24 cellular contexts compared by ENCODE assay signal in genomic region chr21:29568020-29568419, GRCh38.
A peak's percentile ranks its signal among the peaks of the same experiment; 100 is the strongest.
DNase-seq lines count a peak whose midpoint lies in the region; ATAC-seq, FAIRE-seq and TF ChIP-seq lines count a peak whose summit lies in the region.
"Had no signal": no experiment of that assay in that cellular context is flagged by ENCODE, and none has a peak within 500 bp of the region (broad histone marks: within the 10 kb centered on the region; RNA-seq: fewer than 3 reads in every experiment).

No MANE protein-coding gene starts in this region.

- H2AFZ ChIP-seq in K562 (ENCODE audit: low read depth, low read length) (no peak overlapping the region), neural cell (ENCODE audit: low read depth, low read length) (no peak overlapping the region)
- H2AFZ ChIP-seq: GM23338 had no signal

- no peaks in the 10 kb centered on the region for H3K27me3 ChIP-seq in K562 (ENCODE audit: control insufficient read depth in 2 of 2, insufficient read depth in 2 of 2, low read length in 2 of 2)
- no peaks in the 10 kb centered on the region for H3K27me3 ChIP-seq in neural cell (ENCODE audit: insufficient read depth, low read depth, low read length)
- H3K27me3 ChIP-seq: BE2C; BLaER1 treated with 17β-estradiol and CSF1 and Interleukin-3, amounts not matched to agents 10 nM and 100 nM had no signal

- H3K36me3 ChIP-seq in K562 (ENCODE audit: control insufficient read depth, insufficient read depth, low read length) (no peaks in the 10 kb centered on the region), neural cell (ENCODE audit: insufficient read depth, low read length) (no peaks in the 10 kb centered on the region)
- H3K36me3 ChIP-seq: BE2C; BLaER1 treated with 17β-estradiol and CSF1 and Interleukin-3, amounts not matched to agents 10 nM and 100 nM had no signal

- H4K20me1 ChIP-seq in K562 (replicated peaks; ENCODE audit: control insufficient read depth, insufficient read depth, low read length) (no peaks in the 10 kb centered on the region), neural cell (ENCODE audit: insufficient read depth) (no peaks in the 10 kb centered on the region)
- H4K20me1 ChIP-seq: BLaER1 treated with 17β-estradiol and CSF1 and Interleukin-3, amounts not matched to agents 10 nM and 100 nM had no signal

- in situ Hi-C loops in K562 (cut with MboI) = no loop called here

- TF ChIP-seq RAD21 in K562 (CRISPR knock-in tag; conservative IDR thresholded peaks at IDR 0.05 in 1 of 2, IDR thresholded peaks at IDR 0.05 in 1 of 2) (no peak), neural cell (conservative IDR thresholded peaks at IDR 0.05) (no peak)

- H3K9me3 ChIP-seq in K562 (replicated peaks; ENCODE audit: control insufficient read depth, insufficient read depth, low read depth, low read length) = no peaks in the 10 kb centered on the region
- H3K9me3 ChIP-seq in neural cell (ENCODE audit: low read length) = no peaks in the 10 kb centered on the region
- H3K9me3 ChIP-seq: A549; BE2C; BLaER1 treated with 17β-estradiol and CSF1 and Interleukin-3, amounts not matched to agents 10 nM and 100 nM had no signal

- H3K4me1 ChIP-seq in K562 (replicated peaks in 1 of 2; ENCODE audit: control insufficient read depth in 2 of 2, insufficient read depth in 2 of 2, low read length in 2 of 2) = no peaks in the 10 kb centered on the region
- H3K4me1 ChIP-seq: A549; BE2C; BLaER1 treated with 17β-estradiol and CSF1 and Interleukin-3, amounts not matched to agents 10 nM and 100 nM had no signal

- H3K4me2 ChIP-seq in K562 (ENCODE audit: insufficient read depth, low read length) (no peak overlapping the region), neural cell (ENCODE audit: low read length) (no peak overlapping the region)
- H3K4me2 ChIP-seq: A549; BLaER1 treated with 17β-estradiol and CSF1 and Interleukin-3, amounts not matched to agents 10 nM and 100 nM; GM23338 had no signal

- H3K9me2 ChIP-seq in neural cell (ENCODE audit: insufficient read depth, low read length) = no peaks in the 10 kb centered on the region

- POLR2A ChIA-PET in K562 (lab: Yijun Ruan, JAX) = no interaction called here

- H3K27ac ChIP-seq in K562 (ENCODE audit: extremely low read depth, low read depth, low read length) = no peak overlapping the region
- H3K27ac ChIP-seq in neural cell (ENCODE audit: low read length) = no peak overlapping the region
- H3K27ac ChIP-seq: A549; BLaER1 treated with 17β-estradiol and CSF1 and Interleukin-3, amounts not matched to agents 10 nM and 100 nM had no signal

- no peak overlapping the region for H3K9ac ChIP-seq in K562 (ENCODE audit: insufficient read depth in 1 of 2, low read depth in 2 of 2, low read length in 2 of 2)
- no peak overlapping the region for H3K9ac ChIP-seq in neural cell (ENCODE audit: low read length)
- H3K9ac ChIP-seq: BLaER1 treated with 17β-estradiol and CSF1 and Interleukin-3, amounts not matched to agents 10 nM and 100 nM had no signal

- no peaks in the 10 kb centered on the region for H3K9me1 ChIP-seq in K562 (ENCODE audit: control insufficient read depth, insufficient read depth, low read length)

- DNase-seq in NOMO-1 treated with DMSO at 0.1 percent for 48 hours (lab: John Stamatoyannopoulos, UW; ENCODE audit: unreplicated experiment) = peak; percentile 13
- DNase-seq in NOMO-1 treated with dmso at 0.1 percent for 144 hours (lab: John Stamatoyannopoulos, UW; ENCODE audit: unreplicated experiment) = no peak
- no peak for DNase-seq in K562 (ENCODE audit: extremely low read depth in 1 of 4, low spot score in 3 of 4)
- DNase-seq in T-helper 2 cell = no peak
- no peak for DNase-seq in putamen (ENCODE audit: low spot score)
- DNase-seq in left ventricle myocardium superior = no peak
- DNase-seq: 8988T; ACHN; AML-193; BE2C; CD4-positive, alpha-beta T cell; CD8-positive, alpha-beta memory T cell; DMS 273 treated with DMSO at 0.1 percent for 48 hours; DMS79; EL; GDM1; H9 had no signal

- TF ChIP-seq CTCF in K562 (IDR thresholded peaks at IDR 0.05 in 2 of 3, conservative IDR thresholded peaks at IDR 0.05 in 1 of 3; ENCODE audit: insufficient read depth in 2 of 3, low read depth in 1 of 3, low read length in 3 of 3) = no peak
- no peak for TF ChIP-seq CTCF in neural cell (IDR thresholded peaks at IDR 0.05; ENCODE audit: poor library complexity, severe bottlenecking)

- no peaks in the 10 kb centered on the region for H3K79me2 ChIP-seq in K562 (ENCODE audit: control insufficient read depth, insufficient read depth, low read length)
- H3K79me2 ChIP-seq in neural cell (replicated peaks; ENCODE audit: insufficient read depth, low read length) = no peaks in the 10 kb centered on the region

- no peak for TF ChIP-seq EP300 in K562 (IDR thresholded peaks at IDR 0.05; ENCODE audit: low read length)
- TF ChIP-seq EP300 in neural cell (conservative IDR thresholded peaks at IDR 0.05; ENCODE audit: poor library complexity, severe bottlenecking) = no peak

- ATAC-seq in K562 = no peak
- no peak for ATAC-seq in left ventricle myocardium superior
- ATAC-seq: A549, GM12878, GM23338, HCT116 had no signal

- 42% methylated on average over 1 of the region's 1 CpG for WGBS in K562 (ENCODE audit: insufficient coverage, low coverage, missing lambda C conversion rate)

- intact Hi-C loops in K562 (cut with micrococcal nuclease) (no loop called here), left ventricle myocardium superior (cut with micrococcal nuclease) (no loop called here)

- CTCF ChIA-PET in K562 (lab: Yijun Ruan, JAX; ENCODE audit: low intra/inter-chr PET ratio) = interaction anchor here (0.5 kb wide), 1 partner anchor 332 kb away, joined by 6 read pairs; no protein-coding TSS in a partner anchor

- FAIRE-seq in K562 (lab: Jason Lieb, UNC) = no peak
- FAIRE-seq: A549, D721Med, GM12878 had no signal

- H3K4me3 ChIP-seq in K562 = no peak overlapping the region
- no peak overlapping the region for H3K4me3 ChIP-seq in neural cell (ENCODE audit: low read length)
- H3K4me3 ChIP-seq: A549; BLaER1 treated with 17β-estradiol and CSF1 and Interleukin-3, amounts not matched to agents 10 nM and 100 nM; GM12878; GM23338 had no signal

- BruUV-seq in K562 (replicated peaks; lab: Mats Ljungman, UMichigan) = no TSS peak

- H3F3A ChIP-seq in neural cell (ENCODE audit: insufficient read depth, low read length, poor library complexity, severe bottlenecking) = no peaks in the 10 kb centered on the region

- no peak for TF ChIP-seq POLR2A in K562 (conservative IDR thresholded peaks at IDR 0.05)

TF ChIP-seq in K562, 482 proteins besides CTCF, POLR2A, EP300 and RAD21 (continues in another document):
- TF ChIP-seq ELF2 (CRISPR knock-in tag; IDR thresholded peaks at IDR 0.05) = 0 out of 2 replicates have a peak, but pooled peaks have one; percentile 22
- TF ChIP-seq ZNF165 (CRISPR knock-in tag; IDR thresholded peaks at IDR 0.05; ENCODE audit: borderline replicate concordance) = no peak

TF ChIP-seq in neural cell, 6 proteins besides CTCF, POLR2A, EP300 and RAD21:
- TF ChIP-seq EZH2 (IDR thresholded peaks at IDR 0.05; ENCODE audit: borderline replicate concordance, insufficient read depth, low read length, poor library complexity, severe bottlenecking) = no peak
- TF ChIP-seq REST (IDR thresholded peaks at IDR 0.05; ENCODE audit: borderline replicate concordance) = peak; percentile 79
